ENCODE assay signal across 18 cellular contexts in the genomic region with DNA sequence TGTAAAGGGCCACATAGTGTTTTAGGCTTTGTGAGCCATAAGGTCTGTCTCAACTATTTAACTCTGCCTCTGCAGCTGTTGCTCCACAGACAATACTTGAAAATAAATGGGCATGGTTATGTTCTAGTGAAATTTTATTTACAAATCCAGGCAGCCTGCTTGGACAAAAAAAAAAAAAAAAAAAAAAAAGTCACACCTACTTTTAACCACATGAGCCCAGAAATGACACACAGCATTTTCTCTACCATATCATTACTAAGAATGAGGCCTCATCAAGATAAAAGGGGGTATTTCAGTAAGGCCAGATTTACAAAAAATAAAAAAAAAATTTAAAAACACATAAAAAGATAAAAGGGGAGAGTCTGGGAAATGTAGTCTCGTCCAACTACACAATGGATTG. TPM values are rescaled to one million over a fixed set of nuclear protein-coding genes. Genes with fewer than 3 reads are reported as not detected.
A peak's percentile ranks its signal among the peaks of the same experiment; 100 is the strongest.
DNase-seq lines count a peak whose midpoint lies in the region; ATAC-seq and TF ChIP-seq lines count a peak whose summit lies in the region.
"Had no signal": no experiment of that assay in that cellular context is flagged by ENCODE, and none has a peak within 500 bp of the region (broad histone marks: within the 10 kb centered on the region; RNA-seq: fewer than 3 reads in every experiment).

No MANE protein-coding gene starts in this region.

- no peak for DNase-seq in CD4-positive, CD25-positive, alpha-beta regulatory T cell
- no peak for DNase-seq in activated CD8-positive, alpha-beta T cell treated with anti-CD3 and anti-CD28 coated beads, Interleukin-2, amount 10 ng/mL, durations not matched to agents 7 days and 5 days
- DNase-seq in natural killer cell (no peak), MV-4-11 (lab: John Stamatoyannopoulos, UW) (no peak), NOMO-1 treated with DMSO at 0.1 percent for 48 hours (lab: John Stamatoyannopoulos, UW; ENCODE audit: unreplicated experiment) (no peak), dedifferentiated amniotic fluid mesenchymal stem cell (ENCODE audit: extremely low spot score) (no peak)
- DNase-seq: Calu3; HCEC 1CT; heart left ventricle; NCI-H2107; NCI-H524; nephron progenitor cell; Right ventricle myocardium superior; stimulated activated CD4-positive, alpha-beta T cell treated with anti-CD3 and anti-CD28 coated beads, Interleukin-4, amount 100 ng/mL, for 1 hour; upper lobe of left lung had no signal

- intact Hi-C loops in natural killer cell (cut with micrococcal nuclease), result loop anchor here (5.0 kb wide), 2 partner anchors 72 to 127 kb away; no protein-coding TSS in a partner anchor

- POLR2A ChIA-PET in activated CD8-positive, alpha-beta T cell treated with anti-CD3 and anti-CD28 coated beads, Interleukin-2, amount 10 ng/mL, durations not matched to agents 7 days and 5 days (lab: Charles Lee), result no interaction called here

- no peak overlapping the region for H3K27ac Mint-ChIP-seq in CD4-positive, CD25-positive, alpha-beta regulatory T cell
- no peak overlapping the region for H3K27ac Mint-ChIP-seq in activated CD8-positive, alpha-beta T cell treated with anti-CD3 and anti-CD28 coated beads, Interleukin-2, amount 10 ng/mL, durations not matched to agents 7 days and 5 days
- H3K27ac Mint-ChIP-seq in natural killer cell, result peak overlapping the region; percentile 80 to 85
- H3K27ac Mint-ChIP-seq: nephron progenitor cell had no signal

- no peak for ATAC-seq in CD4-positive, CD25-positive, alpha-beta regulatory T cell (ENCODE audit: low read depth in 2 of 2)
- no peak for ATAC-seq in activated CD8-positive, alpha-beta T cell treated with anti-CD3 and anti-CD28 coated beads, Interleukin-2, amount 10 ng/mL, durations not matched to agents 7 days and 5 days
- no peak for ATAC-seq in natural killer cell
- ATAC-seq: heart left ventricle, left lobe of liver had no signal

- peaks cover 31 to 54% (median 39%) of the 10 kb centered on the region in 4 donors for H3K4me1 Mint-ChIP-seq in CD4-positive, CD25-positive, alpha-beta regulatory T cell
- peaks cover 45% of the 10 kb centered on the region for H3K4me1 Mint-ChIP-seq in activated CD8-positive, alpha-beta T cell treated with anti-CD3 and anti-CD28 coated beads, Interleukin-2, amount 10 ng/mL, durations not matched to agents 7 days and 5 days (ENCODE audit: low read depth)
- H3K4me1 Mint-ChIP-seq in natural killer cell, result peaks cover 38 to 45% of the 10 kb centered on the region in 2 donors

- peak overlapping the region; percentile 64 for H3K4me2 ChIP-seq in DOHH2 (ENCODE audit: low read length)

- no peak overlapping the region for H3K27ac ChIP-seq in CD4-positive, CD25-positive, alpha-beta regulatory T cell (ENCODE audit: insufficient read depth, low read length, poor library complexity, severe bottlenecking)
- no peak overlapping the region for H3K27ac ChIP-seq in DOHH2 (ENCODE audit: low read depth, low read length)
- H3K27ac ChIP-seq: heart left ventricle, upper lobe of left lung had no signal

- peaks cover 40% of the 10 kb centered on the region for H3K4me1 ChIP-seq in CD4-positive, CD25-positive, alpha-beta regulatory T cell (ENCODE audit: control insufficient read depth, insufficient read depth, low read length, poor library complexity, severe bottlenecking)
- H3K4me1 ChIP-seq in DOHH2 (ENCODE audit: control insufficient read depth, low read length), result peaks cover 53% of the 10 kb centered on the region

- H3K27me3 Mint-ChIP-seq in CD4-positive, CD25-positive, alpha-beta regulatory T cell, result peaks cover 3% of the 10 kb centered on the region
- no peaks in the 10 kb centered on the region for H3K27me3 Mint-ChIP-seq in activated CD8-positive, alpha-beta T cell treated with anti-CD3 and anti-CD28 coated beads, Interleukin-2, amount 10 ng/mL, durations not matched to agents 7 days and 5 days (ENCODE audit: low read depth)
- no peaks in the 10 kb centered on the region for H3K27me3 Mint-ChIP-seq in natural killer cell (ENCODE audit: low read depth in 2 of 2)

- H3F3A ChIP-seq in DOHH2 (ENCODE audit: control insufficient read depth, insufficient read depth), result 0 out of 2 replicates have a peak, but pooled peaks cover 4% of the 10 kb centered on the region

- H3K27me3 ChIP-seq in CD4-positive, CD25-positive, alpha-beta regulatory T cell (ENCODE audit: control insufficient read depth, insufficient read depth, low read length), result no peaks in the 10 kb centered on the region
- H3K27me3 ChIP-seq in DOHH2 (ENCODE audit: control insufficient read depth, low read length), result no peaks in the 10 kb centered on the region
- H3K27me3 ChIP-seq: heart left ventricle, upper lobe of left lung had no signal

- H3K36me3 ChIP-seq in CD4-positive, CD25-positive, alpha-beta regulatory T cell (ENCODE audit: control insufficient read depth, insufficient read depth, low read length), result no peaks in the 10 kb centered on the region
- H3K36me3 ChIP-seq in DOHH2 (ENCODE audit: control insufficient read depth, low read length), result peaks cover 17% of the 10 kb centered on the region
- H3K36me3 ChIP-seq: heart left ventricle, upper lobe of left lung had no signal

- TF ChIP-seq CTCF in DOHH2 (IDR thresholded peaks at IDR 0.05; ENCODE audit: low read depth, low read length, poor library complexity, severe bottlenecking), result no peak
- TF ChIP-seq CTCF in natural killer cell (IDR thresholded peaks at IDR 0.05), result no peak

- H4K20me1 ChIP-seq in DOHH2 (ENCODE audit: control insufficient read depth, insufficient read depth, low read depth, low read length), result peaks cover 7% of the 10 kb centered on the region; the same call in 1 of the 2 replicates

- H3K9me2 ChIP-seq in DOHH2 (replicated peaks; ENCODE audit: control insufficient read depth, low read length), result no peaks in the 10 kb centered on the region

- H3K4me3 ChIP-seq in CD4-positive, CD25-positive, alpha-beta regulatory T cell (ENCODE audit: low read depth, low read length), result no peak overlapping the region
- H3K4me3 ChIP-seq in DOHH2 (ENCODE audit: low read length), result peak overlapping the region; percentile 85

- H3K36me3 Mint-ChIP-seq in CD4-positive, CD25-positive, alpha-beta regulatory T cell, result no peaks in the 10 kb centered on the region
- peaks cover 10% of the 10 kb centered on the region for H3K36me3 Mint-ChIP-seq in activated CD8-positive, alpha-beta T cell treated with anti-CD3 and anti-CD28 coated beads, Interleukin-2, amount 10 ng/mL, durations not matched to agents 7 days and 5 days (ENCODE audit: low read depth)
- no peaks in the 10 kb centered on the region for H3K36me3 Mint-ChIP-seq in natural killer cell

- H3K79me2 ChIP-seq in DOHH2 (ENCODE audit: control insufficient read depth, low read length), result peaks cover 51% of the 10 kb centered on the region

- H3K9me3 ChIP-seq in CD4-positive, CD25-positive, alpha-beta regulatory T cell (ENCODE audit: control insufficient read depth in 2 of 2, low read length in 2 of 2), result no peaks in the 10 kb centered on the region
- H3K9me3 ChIP-seq in DOHH2 (ENCODE audit: control insufficient read depth, insufficient read depth, low read length), result no peaks in the 10 kb centered on the region
- H3K9me3 ChIP-seq: heart left ventricle had no signal

- peak overlapping the region in 3 of 4 donors; percentile 85 to 94 (median 93) for H3K4me3 Mint-ChIP-seq in CD4-positive, CD25-positive, alpha-beta regulatory T cell
- H3K4me3 Mint-ChIP-seq in activated CD8-positive, alpha-beta T cell treated with anti-CD3 and anti-CD28 coated beads, Interleukin-2, amount 10 ng/mL, durations not matched to agents 7 days and 5 days, result peak overlapping the region; percentile 78
- peak overlapping the region; percentile 92 for H3K4me3 Mint-ChIP-seq in natural killer cell

- no peaks in the 10 kb centered on the region for H3K9me3 Mint-ChIP-seq in CD4-positive, CD25-positive, alpha-beta regulatory T cell
- H3K9me3 Mint-ChIP-seq in activated CD8-positive, alpha-beta T cell treated with anti-CD3 and anti-CD28 coated beads, Interleukin-2, amount 10 ng/mL, durations not matched to agents 7 days and 5 days (ENCODE audit: insufficient read depth), result no peaks in the 10 kb centered on the region
- no peaks in the 10 kb centered on the region for H3K9me3 Mint-ChIP-seq in natural killer cell
- H3K9me3 Mint-ChIP-seq: dendritic cell treated with granulocyte-macrophage colony-stimulating factor and Interleukin-4, amounts not matched to agents 40 ng/mL and 50 ng/mL, for 4 days; nephron progenitor cell had no signal

- CTCF ChIA-PET in activated CD8-positive, alpha-beta T cell treated with anti-CD3 and anti-CD28 coated beads, Interleukin-2, amount 10 ng/mL, durations not matched to agents 7 days and 5 days (lab: Charles Lee), result interaction anchor here (3.2 kb wide), 1 partner anchor 136 kb away, joined by 22 read pairs; no protein-coding TSS in a partner anchor

RNA-seq across cellular contexts. Expression of gene NGLY1, which starts 1.7 kb away (rescaled TPM):
- total RNA-seq in CD4-positive, CD25-positive, alpha-beta regulatory T cell, result 71.7 TPM
- polyA plus RNA-seq in CD4-positive, CD25-positive, alpha-beta regulatory T cell, result 10 to 100 TPM; 36.8 to 45.0 (median 41.5) TPM
- 10 to 100 TPM; 64.3 to 65.6 TPM for total RNA-seq in activated CD8-positive, alpha-beta T cell treated with anti-CD3 and anti-CD28 coated beads, Interleukin-2, amount 10 ng/mL, durations not matched to agents 7 days and 5 days
- total RNA-seq in natural killer cell, result 10 to 100 TPM; 63.0 to 93.5 (median 88.6) TPM

RNA-seq across cellular contexts. Expression of gene OXSM, which starts 4.9 kb away (rescaled TPM):
- total RNA-seq in CD4-positive, CD25-positive, alpha-beta regulatory T cell, result 6.6 TPM
- polyA plus RNA-seq in CD4-positive, CD25-positive, alpha-beta regulatory T cell, result 10 to 100 TPM in 3 of 4 donors, 1 to 10 TPM in 1; 9.0 to 17.4 (median 15.5) TPM
- total RNA-seq in activated CD8-positive, alpha-beta T cell treated with anti-CD3 and anti-CD28 coated beads, Interleukin-2, amount 10 ng/mL, durations not matched to agents 7 days and 5 days, result 10 to 100 TPM; 13.0 to 14.5 TPM
- 10 to 100 TPM in 1 of 3 donors, 1 to 10 TPM in 2; 7.3 to 12.2 (median 8.6) TPM for total RNA-seq in natural killer cell

Comparison
In these comparisons a context has a peak if more than half of its experiments do, and no peak if none do; other contexts are left out.
1. H3K27ac Mint-ChIP-seq: peak in natural killer cell (2 of 2); none in CD4-positive, CD25-positive, alpha-beta regulatory T cell (0 of 3) and activated CD8-positive, alpha-beta T cell treated with anti-CD3 and anti-CD28 coated beads, Interleukin-2, amount 10 ng/mL, durations not matched to agents 7 days and 5 days (single experiment).
2. Peak in every context shown above with its lines, with median percentiles within 50 percentile points of each other: H3K4me3 Mint-ChIP-seq.